In genomic region chr10:50511512-50512213, GRCh38 we compare ENCODE assay signal across 9 cellular contexts.
A peak's percentile ranks its signal among the peaks of the same experiment; 100 is the strongest.
DNase-seq lines count a peak whose midpoint lies in the region; ATAC-seq, FAIRE-seq and TF ChIP-seq lines count a peak whose summit lies in the region.
"Had no signal": no experiment of that assay in that cellular context is flagged by ENCODE, and none has a peak within 500 bp of the region (broad histone marks: within the 10 kb centered on the region; RNA-seq: fewer than 3 reads in every experiment).

No MANE protein-coding gene starts in this region.

- ATAC-seq in GM21515 (IDR thresholded peaks at IDR 0.05; ENCODE audit: unreplicated experiment): no peak

- in situ Hi-C loops in GM13976 (cut with MboI; ENCODE audit: low sequenced_read_pairs, unreplicated experiment): no loop called here

- H4K20me1 ChIP-seq in PC-9 (ENCODE audit: insufficient read depth): no peaks in the 10 kb centered on the region

- DNase-seq in GM12892 (ENCODE audit: insufficient read length) (no peak), H4 (ENCODE audit: low spot score) (peak; percentile 8), PC-9 (peak; percentile 43 to 98), fibroblast of villous mesenchyme (ENCODE audit: low read depth) (peak; percentile 45), GM13976 (ENCODE audit: low spot score) (no peak), H7 (no peak), GF-D8 (lab: John Stamatoyannopoulos, UW) (no peak)

- no peak overlapping the region for H2AFZ ChIP-seq in PC-9

- BruUV-seq in PC-9 (replicated peaks; lab: Mats Ljungman, UMichigan): no TSS peak

- H3K27me3 ChIP-seq in PC-9 (ENCODE audit: insufficient read depth, low read depth): no peaks in the 10 kb centered on the region
- H3K27me3 ChIP-seq in H7 (ENCODE audit: control insufficient read depth, insufficient read depth, low read length): no peaks in the 10 kb centered on the region

- no peak overlapping the region for H3K4me3 ChIP-seq in PC-9
- no peak overlapping the region for H3K4me3 ChIP-seq in fibroblast of villous mesenchyme (ENCODE audit: low read depth, low read length)
- H3K4me3 ChIP-seq in H7 (ENCODE audit: insufficient read depth, low read depth, low read length): no peak overlapping the region
- H3K4me3 ChIP-seq: skin epidermis had no signal

- intact Hi-C loops in PC-9 (cut with micrococcal nuclease; ENCODE audit: unreplicated experiment): loop anchor here (1.0 to 5.0 kb wide), 2 partner anchors 40 to 94 kb away; no protein-coding TSS in a partner anchor

- FAIRE-seq in GM12892 (lab: Jason Lieb, UNC): peak; percentile 94

- TF ChIP-seq CTCF in PC-9 (conservative IDR thresholded peaks at IDR 0.05) (no peak), fibroblast of villous mesenchyme (IDR thresholded peaks at IDR 0.05; ENCODE audit: insufficient read depth, low read depth, low read length) (no peak), GM13976 (IDR thresholded peaks at IDR 0.05; ENCODE audit: borderline replicate concordance, control extremely low read depth, extremely low read depth, insufficient read depth, missing control alignments) (no peak)

- CTCF ChIA-PET in PC-9 (lab: Charles Lee): interaction anchor here (0.6 to 0.9 kb wide), 2 partner anchors 84 to 103 kb away, joined by 4 read pairs; no protein-coding TSS in a partner anchor

- POLR2A ChIA-PET in PC-9 (lab: Charles Lee; ENCODE audit: unreplicated experiment): interaction anchor here (0.6 kb wide), 1 partner anchor 50 kb away, joined by 11 read pairs; no protein-coding TSS in a partner anchor

- H3K4me2 ChIP-seq in PC-9: peak overlapping the region; percentile 57

- peak overlapping the region; percentile 95 for H3K27ac ChIP-seq in PC-9

- H3K79me2 ChIP-seq in PC-9 (ENCODE audit: low read depth): peaks cover 43% of the 10 kb centered on the region

- TF ChIP-seq POLR2A in GM12892 (IDR thresholded peaks at IDR 0.05; ENCODE audit: low read depth, low read length): 0 out of 2 replicates have a peak, but pooled peaks have one; percentile 46

- H3K4me1 ChIP-seq in PC-9 (replicated peaks; ENCODE audit: insufficient read depth): peaks cover 46% of the 10 kb centered on the region

- peaks cover 30% of the 10 kb centered on the region for H3F3A ChIP-seq in PC-9 (ENCODE audit: insufficient read depth, low read depth)

- no peaks in the 10 kb centered on the region for H3K9me2 ChIP-seq in PC-9 (ENCODE audit: insufficient read depth)

- H3K36me3 ChIP-seq in PC-9 (ENCODE audit: low read depth): no peaks in the 10 kb centered on the region
- no peaks in the 10 kb centered on the region for H3K36me3 ChIP-seq in H7 (replicated peaks; ENCODE audit: control insufficient read depth, insufficient read depth, low read length)

- no peaks in the 10 kb centered on the region for H3K9me3 ChIP-seq in PC-9 (ENCODE audit: insufficient read depth, low read depth)

Comparison
In these comparisons a context has a peak if more than half of its experiments do, and no peak if none do; other contexts are left out.
1. DNase-seq: peak in H4 (single experiment), PC-9 (2 of 2) and fibroblast of villous mesenchyme (single experiment); none in GM12892 (single experiment), GM13976 (single experiment), H7 (single experiment) and GF-D8 (single experiment).